ENCODE assay signal across 25 cellular contexts in the genomic region with DNA sequence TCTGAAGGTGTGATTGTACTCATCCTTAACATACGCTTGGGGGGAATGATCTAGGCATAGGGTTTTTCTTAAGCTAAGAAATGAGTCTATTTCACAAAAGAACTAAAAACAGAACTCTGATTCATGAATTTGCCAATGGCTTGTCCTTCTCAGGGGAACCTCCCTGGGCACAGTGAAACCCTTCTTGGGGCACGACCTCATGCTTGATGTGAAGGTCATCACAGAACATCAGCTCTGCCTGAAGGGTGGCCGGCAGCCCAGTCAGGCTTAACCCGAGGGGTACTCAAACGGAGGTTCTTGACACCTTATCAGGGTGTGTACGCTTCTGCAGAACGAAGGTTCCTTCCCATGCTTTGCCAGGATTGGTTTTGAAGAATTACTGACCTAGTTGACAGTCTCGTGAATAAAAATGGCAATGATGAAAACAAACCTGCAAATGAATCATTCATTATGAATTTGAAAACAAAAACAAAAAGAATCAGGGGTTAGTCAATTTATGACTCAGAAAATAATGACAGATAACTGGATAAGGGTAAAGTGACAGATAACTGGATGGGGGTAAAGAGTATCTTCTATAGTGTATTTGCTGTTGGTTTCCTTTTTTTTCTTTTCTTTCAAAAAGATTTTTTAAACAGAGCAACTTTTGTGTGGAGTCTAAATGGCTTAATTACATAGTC.
DNase-seq lines count a peak whose midpoint lies in the region; ATAC-seq lines count a peak whose summit lies in the region.
"Had no signal": no experiment of that assay in that cellular context is flagged by ENCODE, and none has a peak within 500 bp of the region (broad histone marks: within the 10 kb centered on the region; RNA-seq: fewer than 3 reads in every experiment).

No MANE protein-coding gene starts in this region.

- peaks cover 25% of the 10 kb centered on the region for H3K4me1 Mint-ChIP-seq in activated CD4-positive, alpha-beta T cell treated with anti-CD3 and anti-CD28 coated beads, Interleukin-2, amount 10 ng/mL, durations not matched to agents 24 days and 14 days
- H3K4me1 Mint-ChIP-seq in T-helper 17 cell, result peaks cover 39% of the 10 kb centered on the region
- peaks cover 23% of the 10 kb centered on the region for H3K4me1 Mint-ChIP-seq in central memory CD8-positive, alpha-beta T cell

- H3K36me3 Mint-ChIP-seq in activated CD4-positive, alpha-beta T cell treated with anti-CD3 and anti-CD28 coated beads, Interleukin-2, amount 10 ng/mL, durations not matched to agents 24 days and 14 days (ENCODE audit: low read depth), result peaks cover 27% of the 10 kb centered on the region
- peaks cover 5% of the 10 kb centered on the region for H3K36me3 Mint-ChIP-seq in T-helper 17 cell (ENCODE audit: low read depth)
- H3K36me3 Mint-ChIP-seq in central memory CD8-positive, alpha-beta T cell (ENCODE audit: insufficient read depth), result no peaks in the 10 kb centered on the region

- peaks cover 5% of the 10 kb centered on the region for H3K27me3 Mint-ChIP-seq in activated CD4-positive, alpha-beta T cell treated with anti-CD3 and anti-CD28 coated beads, Interleukin-2, amount 10 ng/mL, durations not matched to agents 24 days and 14 days
- H3K27me3 Mint-ChIP-seq in T-helper 17 cell, result peaks cover 58% of the 10 kb centered on the region
- H3K27me3 Mint-ChIP-seq in central memory CD8-positive, alpha-beta T cell, result peaks cover 43% of the 10 kb centered on the region

- intact Hi-C loops in activated CD4-positive, alpha-beta T cell treated with anti-CD3 and anti-CD28 coated beads, Interleukin-2, amount 10 ng/mL, durations not matched to agents 24 days and 14 days (cut with micrococcal nuclease), result loop anchor here (2.0 kb wide), 1 partner anchor 22 kb away; no protein-coding TSS in a partner anchor

- H3K36me3 ChIP-seq in BLaER1 treated with 17β-estradiol and CSF1 and Interleukin-3, amounts not matched to agents 10 nM and 100 nM, result peaks cover 0 to 9% (median 0%) of the 10 kb centered on the region in 11 experiments; a peak in 4 of 22 replicates
- H3K36me3 ChIP-seq: esophagus squamous epithelium, Peyer's patch, upper lobe of right lung had no signal

- H3K27ac Mint-ChIP-seq in activated CD4-positive, alpha-beta T cell treated with anti-CD3 and anti-CD28 coated beads, Interleukin-2, amount 10 ng/mL, durations not matched to agents 24 days and 14 days, result peak overlapping the region; percentile 28
- peak overlapping the region; percentile 24 for H3K27ac Mint-ChIP-seq in T-helper 17 cell
- H3K27ac Mint-ChIP-seq in central memory CD8-positive, alpha-beta T cell (ENCODE audit: low read depth), result no peak overlapping the region
- H3K27ac Mint-ChIP-seq: B cell, endodermal cell, memory B cell, progenitor cell of endocrine pancreas had no signal

- H4K20me1 ChIP-seq in BLaER1 treated with 17β-estradiol and CSF1 and Interleukin-3, amounts not matched to agents 10 nM and 100 nM, result peaks cover 0 to 31% (median 0%) of the 10 kb centered on the region in 11 experiments; a peak in 6 of 22 replicates

- H3K9me3 Mint-ChIP-seq in activated CD4-positive, alpha-beta T cell treated with anti-CD3 and anti-CD28 coated beads, Interleukin-2, amount 10 ng/mL, durations not matched to agents 24 days and 14 days, result no peaks in the 10 kb centered on the region
- H3K9me3 Mint-ChIP-seq in central memory CD8-positive, alpha-beta T cell, result no peaks in the 10 kb centered on the region
- H3K9me3 Mint-ChIP-seq: endodermal cell, memory B cell had no signal

- H3K4me3 Mint-ChIP-seq in activated CD4-positive, alpha-beta T cell treated with anti-CD3 and anti-CD28 coated beads, Interleukin-2, amount 10 ng/mL, durations not matched to agents 24 days and 14 days, result no peak overlapping the region
- no peak overlapping the region for H3K4me3 Mint-ChIP-seq in T-helper 17 cell
- peak overlapping the region; percentile 56 for H3K4me3 Mint-ChIP-seq in central memory CD8-positive, alpha-beta T cell
- H3K4me3 Mint-ChIP-seq: endodermal cell, memory B cell had no signal

- peak overlapping the region in 6 of 11 experiments; percentile 11 to 96 (median 90); a peak in 9 of 22 replicates for H3K4me2 ChIP-seq in BLaER1 treated with 17β-estradiol and CSF1 and Interleukin-3, amounts not matched to agents 10 nM and 100 nM

- H3K27ac ChIP-seq in BLaER1 treated with 17β-estradiol and CSF1 and Interleukin-3, amounts not matched to agents 10 nM and 100 nM, result no peak overlapping the region
- H3K27ac ChIP-seq: coronary artery, esophagus squamous epithelium, Peyer's patch, upper lobe of right lung had no signal

- H3K4me1 ChIP-seq in BLaER1 treated with 17β-estradiol and CSF1 and Interleukin-3, amounts not matched to agents 10 nM and 100 nM, result peaks cover 14 to 42% (median 35%) of the 10 kb centered on the region in 10 experiments
- H3K4me1 ChIP-seq: upper lobe of right lung had no signal

- ATAC-seq in T-helper 17 cell (no peak), GM21576 (IDR thresholded peaks at IDR 0.05; ENCODE audit: unreplicated experiment) (no peak)
- no peak for ATAC-seq in central memory CD8-positive, alpha-beta T cell (replicated peaks; ENCODE audit: extremely low read depth, poor library complexity, severe bottlenecking)
- ATAC-seq: left colon, sciatic nerve, upper lobe of right lung had no signal

- H3K4me3 ChIP-seq in BLaER1 treated with 17β-estradiol and CSF1 and Interleukin-3, amounts not matched to agents 10 nM and 100 nM, result no peak overlapping the region
- H3K4me3 ChIP-seq: coronary artery, esophagus squamous epithelium, Peyer's patch, upper lobe of right lung had no signal

- H3K27me3 ChIP-seq in BLaER1 treated with 17β-estradiol and CSF1 and Interleukin-3, amounts not matched to agents 10 nM and 100 nM, result peaks cover 46 to 56% (median 52%) of the 10 kb centered on the region in 11 experiments

- peaks cover 0 to 11% (median 0%) of the 10 kb centered on the region in 11 experiments; a peak in 6 of 22 replicates for H3K9me3 ChIP-seq in BLaER1 treated with 17β-estradiol and CSF1 and Interleukin-3, amounts not matched to agents 10 nM and 100 nM (replicated peaks in 1 of 11)
- no peaks in the 10 kb centered on the region for H3K9me3 ChIP-seq in T-helper 17 cell (ENCODE audit: control insufficient read depth, low read length, poor library complexity, severe bottlenecking)
- H3K9me3 ChIP-seq: esophagus squamous epithelium, Peyer's patch, upper lobe of right lung had no signal

- no peak for DNase-seq in activated CD4-positive, alpha-beta T cell treated with anti-CD3 and anti-CD28 coated beads, Interleukin-2, amount 10 ng/mL, durations not matched to agents 24 days and 14 days
- DNase-seq in activated CD4-positive, alpha-beta T cell treated with anti-CD3 and anti-CD28 coated beads for 4 hours, result no peak
- DNase-seq in T-helper 17 cell, result no peak
- DNase-seq in central memory CD8-positive, alpha-beta T cell (ENCODE audit: low spot score in 2 of 2), result no peak
- no peak for DNase-seq in AG08396 (ENCODE audit: low spot score)
- DNase-seq in NCI-H446 (lab: John Stamatoyannopoulos, UW), result no peak
- DNase-seq: amniotic stem cell, Calu3, endodermal cell, esophagus squamous epithelium, HCEC 1CT, Karpas-422, left colon, NCI-H524, Peyer's patch, SIG-M5, substantia nigra, upper lobe of right lung had no signal

- H3K9ac ChIP-seq in BLaER1 treated with 17β-estradiol and CSF1 and Interleukin-3, amounts not matched to agents 10 nM and 100 nM, result no peak overlapping the region
